In the genomic region with DNA sequence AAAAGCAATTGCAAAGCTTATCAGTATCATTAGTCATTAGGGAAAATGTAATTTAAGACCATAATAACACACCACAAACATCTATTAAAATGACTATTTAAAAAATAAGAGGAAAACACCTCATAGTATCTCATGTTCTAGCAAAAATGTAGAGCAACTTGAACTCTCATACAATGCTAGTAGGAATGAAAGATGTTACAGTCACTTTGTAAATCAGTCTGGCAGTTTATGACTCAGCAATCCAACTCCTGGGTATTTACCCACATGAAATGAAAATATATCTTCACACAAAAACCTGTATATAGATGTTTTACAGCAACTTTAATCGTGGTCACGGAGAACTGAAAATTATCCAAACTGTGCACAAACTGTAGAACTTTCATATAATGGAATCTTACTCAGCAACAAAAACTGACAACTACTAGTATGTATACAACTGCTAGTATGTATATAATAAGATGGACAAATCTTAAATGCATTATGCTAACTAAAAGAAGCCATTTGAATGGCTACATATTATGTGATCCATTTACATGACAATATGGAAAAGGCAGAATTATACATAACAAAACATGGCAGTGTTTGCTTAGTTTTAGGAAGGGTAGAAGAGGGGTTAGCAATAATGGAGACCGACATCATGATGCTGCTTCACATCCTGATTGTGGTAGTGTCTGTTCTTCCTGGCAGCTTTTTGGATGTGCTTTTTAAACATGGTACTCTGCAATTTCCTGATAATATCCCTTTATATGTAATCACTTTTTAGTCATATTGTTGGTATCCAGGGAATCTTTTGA, we compare ENCODE assay signal across 2 cellular contexts.
TF ChIP-seq lines count a peak whose summit lies in the region.

No MANE protein-coding gene starts in this region.

TF ChIP-seq in GM23338, 12 proteins besides CTCF, POLR2A, EP300 and RAD21 (continues in another document):
- TF ChIP-seq NANOG (IDR thresholded peaks at IDR 0.05; ENCODE audit: borderline replicate concordance) = no peak
- no peak for TF ChIP-seq ZNF331 (CRISPR knock-in tag; IDR thresholded peaks at IDR 0.05; ENCODE audit: low read depth)
- no peak for TF ChIP-seq STAT1 (IDR thresholded peaks at IDR 0.05; ENCODE audit: unreplicated experiment)
- no peak for TF ChIP-seq EZH2 (IDR thresholded peaks at IDR 0.05; ENCODE audit: low read depth, unreplicated experiment)
- TF ChIP-seq POLR2AphosphoS5 (IDR thresholded peaks at IDR 0.05; ENCODE audit: low read depth) = no peak
- no peak for TF ChIP-seq CREB1 (CRISPR knock-in tag; IDR thresholded peaks at IDR 0.05; ENCODE audit: low read depth)
- TF ChIP-seq ZNF114 (CRISPR knock-in tag; IDR thresholded peaks at IDR 0.05) = no peak
- TF ChIP-seq REST (IDR thresholded peaks at IDR 0.05; ENCODE audit: unreplicated experiment) = no peak
- TF ChIP-seq, protein P1, sequence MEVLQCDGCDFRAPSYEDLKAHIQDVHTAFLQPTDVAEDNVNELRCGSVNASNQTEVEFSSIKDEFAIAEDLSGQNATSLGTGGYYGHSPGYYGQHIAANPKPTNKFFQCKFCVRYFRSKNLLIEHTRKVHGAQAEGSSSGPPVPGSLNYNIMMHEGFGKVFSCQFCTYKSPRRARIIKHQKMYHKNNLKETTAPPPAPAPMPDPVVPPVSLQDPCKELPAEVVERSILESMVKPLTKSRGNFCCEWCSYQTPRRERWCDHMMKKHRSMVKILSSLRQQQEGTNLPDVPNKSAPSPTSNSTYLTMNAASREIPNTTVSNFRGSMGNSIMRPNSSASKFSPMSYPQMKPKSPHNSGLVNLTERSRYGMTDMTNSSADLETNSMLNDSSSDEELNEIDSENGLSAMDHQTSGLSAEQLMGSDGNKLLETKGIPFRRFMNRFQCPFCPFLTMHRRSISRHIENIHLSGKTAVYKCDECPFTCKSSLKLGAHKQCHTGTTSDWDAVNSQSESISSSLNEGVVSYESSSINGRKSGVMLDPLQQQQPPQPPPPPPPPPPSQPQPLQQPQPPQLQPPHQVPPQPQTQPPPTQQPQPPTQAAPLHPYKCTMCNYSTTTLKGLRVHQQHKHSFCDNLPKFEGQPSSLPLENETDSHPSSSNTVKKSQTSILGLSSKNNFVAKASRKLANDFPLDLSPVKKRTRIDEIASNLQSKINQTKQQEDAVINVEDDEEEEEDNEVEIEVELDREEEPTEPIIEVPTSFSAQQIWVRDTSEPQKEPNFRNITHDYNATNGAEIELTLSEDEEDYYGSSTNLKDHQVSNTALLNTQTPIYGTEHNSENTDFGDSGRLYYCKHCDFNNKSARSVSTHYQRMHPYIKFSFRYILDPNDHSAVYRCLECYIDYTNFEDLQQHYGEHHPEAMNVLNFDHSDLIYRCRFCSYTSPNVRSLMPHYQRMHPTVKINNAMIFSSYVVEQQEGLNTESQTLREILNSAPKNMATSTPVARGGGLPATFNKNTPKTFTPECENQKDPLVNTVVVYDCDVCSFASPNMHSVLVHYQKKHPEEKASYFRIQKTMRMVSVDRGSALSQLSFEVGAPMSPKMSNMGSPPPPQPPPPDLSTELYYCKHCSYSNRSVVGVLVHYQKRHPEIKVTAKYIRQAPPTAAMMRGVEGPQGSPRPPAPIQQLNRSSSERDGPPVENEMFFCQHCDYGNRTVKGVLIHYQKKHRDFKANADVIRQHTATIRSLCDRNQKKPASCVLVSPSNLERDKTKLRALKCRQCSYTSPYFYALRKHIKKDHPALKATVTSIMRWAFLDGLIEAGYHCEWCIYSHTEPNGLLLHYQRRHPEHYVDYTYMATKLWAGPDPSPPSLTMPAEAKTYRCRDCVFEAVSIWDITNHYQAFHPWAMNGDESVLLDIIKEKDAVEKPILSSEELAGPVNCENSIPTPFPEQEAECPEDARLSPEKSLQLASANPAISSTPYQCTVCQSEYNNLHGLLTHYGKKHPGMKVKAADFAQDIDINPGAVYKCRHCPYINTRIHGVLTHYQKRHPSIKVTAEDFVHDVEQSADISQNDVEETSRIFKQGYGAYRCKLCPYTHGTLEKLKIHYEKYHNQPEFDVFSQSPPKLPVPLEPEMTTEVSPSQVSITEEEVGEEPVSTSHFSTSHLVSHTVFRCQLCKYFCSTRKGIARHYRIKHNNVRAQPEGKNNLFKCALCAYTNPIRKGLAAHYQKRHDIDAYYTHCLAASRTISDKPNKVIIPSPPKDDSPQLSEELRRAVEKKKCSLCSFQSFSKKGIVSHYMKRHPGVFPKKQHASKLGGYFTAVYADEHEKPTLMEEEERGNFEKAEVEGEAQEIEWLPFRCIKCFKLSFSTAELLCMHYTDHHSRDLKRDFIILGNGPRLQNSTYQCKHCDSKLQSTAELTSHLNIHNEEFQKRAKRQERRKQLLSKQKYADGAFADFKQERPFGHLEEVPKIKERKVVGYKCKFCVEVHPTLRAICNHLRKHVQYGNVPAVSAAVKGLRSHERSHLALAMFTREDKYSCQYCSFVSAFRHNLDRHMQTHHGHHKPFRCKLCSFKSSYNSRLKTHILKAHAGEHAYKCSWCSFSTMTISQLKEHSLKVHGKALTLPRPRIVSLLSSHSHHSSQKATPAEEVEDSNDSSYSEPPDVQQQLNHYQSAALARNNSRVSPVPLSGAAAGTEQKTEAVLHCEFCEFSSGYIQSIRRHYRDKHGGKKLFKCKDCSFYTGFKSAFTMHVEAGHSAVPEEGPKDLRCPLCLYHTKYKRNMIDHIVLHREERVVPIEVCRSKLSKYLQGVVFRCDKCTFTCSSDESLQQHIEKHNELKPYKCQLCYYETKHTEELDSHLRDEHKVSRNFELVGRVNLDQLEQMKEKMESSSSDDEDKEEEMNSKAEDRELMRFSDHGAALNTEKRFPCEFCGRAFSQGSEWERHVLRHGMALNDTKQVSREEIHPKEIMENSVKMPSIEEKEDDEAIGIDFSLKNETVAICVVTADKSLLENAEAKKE (CRISPR knock-in tag; IDR thresholded peaks at IDR 0.05) = no peak
- TF ChIP-seq EZH2phosphoT487 (IDR thresholded peaks at IDR 0.05; ENCODE audit: unreplicated experiment) = no peak

TF ChIP-seq in H1, 55 proteins besides CTCF, POLR2A, EP300 and RAD21:
- no peak for TF ChIP-seq FOSL1 (IDR thresholded peaks at IDR 0.05; ENCODE audit: insufficient read depth, low read depth, low read length)
- TF ChIP-seq BACH1 (IDR thresholded peaks at IDR 0.05; ENCODE audit: low read length) = peak; percentile 30; the same call in 1 of the 2 replicates
TF ChIP-seq in H1: peak in this region for 1.
